In genomic region chr14:71242237-71242748, GRCh38 we compare ENCODE assay signal across 13 cellular contexts.
DNase-seq lines count a peak whose midpoint lies in the region; ATAC-seq and TF ChIP-seq lines count a peak whose summit lies in the region.
"Had no signal": no experiment of that assay in that cellular context is flagged by ENCODE, and none has a peak within 500 bp of the region (broad histone marks: within the 10 kb centered on the region; RNA-seq: fewer than 3 reads in every experiment).

No MANE protein-coding gene starts in this region.

- no peaks in the 10 kb centered on the region for H3K9me3 ChIP-seq in IMR-90 (ENCODE audit: control insufficient read depth, insufficient read depth, low read length)
- peaks cover 2% of the 10 kb centered on the region for H3K9me3 ChIP-seq in mesodermal cell (ENCODE audit: control insufficient read depth, low read length)
- H3K9me3 ChIP-seq in vagina, result no peaks in the 10 kb centered on the region

- H2AK9ac ChIP-seq in IMR-90 (replicated peaks; ENCODE audit: low read depth, low read length, poor library complexity), result peak overlapping the region; percentile 21

- H3K4ac ChIP-seq in IMR-90 (ENCODE audit: low read depth, low read length), result peak overlapping the region; percentile 73

- H3K36me3 ChIP-seq in IMR-90 (ENCODE audit: control insufficient read depth, insufficient read depth, low read length) (no peaks in the 10 kb centered on the region), mesodermal cell (ENCODE audit: control insufficient read depth, insufficient read depth, low read length) (no peaks in the 10 kb centered on the region), vagina (no peaks in the 10 kb centered on the region)

- peak overlapping the region; percentile 14; the same call in 1 of the 2 replicates for H2AK5ac ChIP-seq in IMR-90 (ENCODE audit: low read depth, low read length)

- no peak for TF ChIP-seq POLR2A in IMR-90 (IDR thresholded peaks at IDR 0.05; ENCODE audit: low read depth, low read length)
- TF ChIP-seq POLR2A in vagina (IDR thresholded peaks at IDR 0.05), result no peak

- peak overlapping the region; percentile 86 for H3K23ac ChIP-seq in IMR-90 (ENCODE audit: low read depth, low read length)

- H4K5ac ChIP-seq in IMR-90 (ENCODE audit: low read depth, low read length), result peak overlapping the region; percentile 90

- H2AFZ ChIP-seq in IMR-90 (replicated peaks; ENCODE audit: low read length, poor library complexity), result peak overlapping the region; percentile 77

- WGBS in IMR-90 (ENCODE audit: extremely low coverage in 2 of 2, insufficient read length in 1 of 2), 2 experiments, result no CpG with 5 or more reads among the region's 4 CpGs
- WGBS in mesodermal cell (ENCODE audit: insufficient coverage in 2 of 2), 2 experiments, result 79 to 88% methylated on average over 3 to 4 of the region's 4 CpGs

- H3K4me1 ChIP-seq in IMR-90 (ENCODE audit: control insufficient read depth, insufficient read depth, low read length) (peaks cover 32% of the 10 kb centered on the region), mesodermal cell (ENCODE audit: control insufficient read depth, insufficient read depth, low read length, poor library complexity, severe bottlenecking) (peaks cover 13% of the 10 kb centered on the region), vagina (no peaks in the 10 kb centered on the region)

- H2BK20ac ChIP-seq in IMR-90 (ENCODE audit: low read depth, low read length), result peak overlapping the region; percentile 89

- H2BK15ac ChIP-seq in IMR-90 (ENCODE audit: low read depth, low read length), result peak overlapping the region; percentile 61; the same call in 2 of the 3 replicates

- peak overlapping the region; percentile 83 for H4K91ac ChIP-seq in IMR-90 (ENCODE audit: insufficient read depth, low read depth, low read length)

- DNase-seq in AG04449 (ENCODE audit: low read depth, low spot score) (peak; percentile 84), IMR-90 (peak; percentile 78), COR-L47 (lab: John Stamatoyannopoulos, UW) (no peak), NCI-H69 (lab: John Stamatoyannopoulos, UW) (no peak), vagina (ENCODE audit: extremely low spot score in 2 of 2) (no peak)
- DNase-seq: activated gamma-delta T cell, KBM-7, NCI-H1930, T-cell, trophoblast cell had no signal

- peak overlapping the region; percentile 72 for H3K4me2 ChIP-seq in IMR-90 (ENCODE audit: low read depth, low read length)

- no peaks in the 10 kb centered on the region for H4K20me1 ChIP-seq in IMR-90 (ENCODE audit: insufficient read depth, low read length)

- H3K18ac ChIP-seq in IMR-90 (ENCODE audit: low read depth, low read length), result peak overlapping the region; percentile 100

- H3K9me1 ChIP-seq in IMR-90 (ENCODE audit: insufficient read depth, low read length), result peaks cover 10% of the 10 kb centered on the region

- no peak overlapping the region for H3K4me3 ChIP-seq in AG04449 (ENCODE audit: low read depth, low read length)
- H3K4me3 ChIP-seq in IMR-90 (ENCODE audit: insufficient read depth, low read depth, low read length), result no peak overlapping the region
- H3K4me3 ChIP-seq in mesodermal cell (ENCODE audit: extremely low read depth, insufficient read depth, low read length, poor library complexity, severe bottlenecking), result no peak overlapping the region
- no peak overlapping the region for H3K4me3 ChIP-seq in vagina

- peak overlapping the region; percentile 42; the same call in 1 of the 2 replicates for H3K9ac ChIP-seq in IMR-90 (ENCODE audit: low read depth, low read length)

- in situ Hi-C loops in IMR-90 (cut with MboI; ENCODE audit: low sequenced_read_pairs), result no loop called here

- H3K27ac ChIP-seq in IMR-90 (ENCODE audit: insufficient read depth, low read length) (peak overlapping the region; percentile 99), cingulate gyrus (ENCODE audit: low read depth, low read length) (peak overlapping the region; percentile 72), mesodermal cell (ENCODE audit: low read depth, low read length, severe bottlenecking) (peak overlapping the region; percentile 64), vagina (no peak overlapping the region)

- peak overlapping the region; percentile 75 to 86; a peak in 3 of 4 replicates for H4K8ac ChIP-seq in IMR-90 (ENCODE audit: low read depth in 2 of 2, low read length in 2 of 2)

- H2BK5ac ChIP-seq in IMR-90 (ENCODE audit: low read depth, low read length, poor library complexity, severe bottlenecking), result peak overlapping the region; percentile 100

- no peak for TF ChIP-seq RAD21 in IMR-90 (IDR thresholded peaks at IDR 0.05; ENCODE audit: low read length)

- POLR2A ChIA-PET in AG04449 (lab: Yijun Ruan, JAX), result interaction anchor here (0.8 to 1.8 kb wide), 3 partner anchors 15 to 100 kb away, joined by 3 to 8 read pairs (median 3); partner anchors contain the start of gene SIPA1L1
- POLR2A ChIA-PET in IMR-90 (lab: Charles Lee; ENCODE audit: unreplicated experiment), result no interaction called here

- no peaks in the 10 kb centered on the region for H3K79me1 ChIP-seq in IMR-90 (ENCODE audit: low read depth in 1 of 2, low read length in 2 of 2)

- no peaks in the 10 kb centered on the region for H3K27me3 ChIP-seq in IMR-90 (ENCODE audit: control insufficient read depth, insufficient read depth, low read length)
- no peaks in the 10 kb centered on the region for H3K27me3 ChIP-seq in vagina

- H3K56ac ChIP-seq in IMR-90 (ENCODE audit: extremely low read depth, insufficient read depth, low read length), result peak overlapping the region; percentile 44; the same call in 1 of the 2 replicates

- TF ChIP-seq CTCF in AG04449 (IDR thresholded peaks at IDR 0.05; ENCODE audit: insufficient read depth, low read length, missing control alignments) (no peak), IMR-90 (conservative IDR thresholded peaks at IDR 0.05; ENCODE audit: low read depth, low read length) (no peak), vagina (IDR thresholded peaks at IDR 0.05) (no peak)

- ATAC-seq in IMR-90 (ENCODE audit: low read depth), result peak; percentile 72
- ATAC-seq in GM18907 (IDR thresholded peaks at IDR 0.05; ENCODE audit: unreplicated experiment), result no peak
- ATAC-seq: T-cell had no signal

- intact Hi-C loops in IMR-90 (cut with micrococcal nuclease), result no loop called here
- intact Hi-C loops in vagina (cut with DNase I), result no loop called here

- peak overlapping the region; percentile 82 for H3K14ac ChIP-seq in IMR-90 (replicated peaks; ENCODE audit: low read depth, low read length)

- CTCF ChIA-PET in AG04449 (lab: Yijun Ruan, JAX), result interaction anchor here (1.2 to 1.4 kb wide), 2 partner anchors 16 to 509 kb away, joined by 3 read pairs; no protein-coding TSS in a partner anchor
- CTCF ChIA-PET in IMR-90 (lab: Yijun Ruan, JAX), result interaction anchor here (1.0 kb wide), 1 partner anchor 8 kb away, joined by 3 read pairs; no protein-coding TSS in a partner anchor

- no TSS peak for BruUV-seq in IMR-90 (replicated peaks; lab: Mats Ljungman, UMichigan)

- dilution Hi-C loops in IMR-90 (cut with HindIII; ENCODE audit: low sequenced_read_pairs, unreplicated experiment), result no loop called here

- peak overlapping the region; percentile 88 for H2BK120ac ChIP-seq in IMR-90 (ENCODE audit: low read depth, low read length)

TF ChIP-seq in IMR-90, 13 proteins besides CTCF, POLR2A, EP300 and RAD21:
- TF ChIP-seq CEBPB (IDR thresholded peaks at IDR 0.05; ENCODE audit: low read depth, low read length), result no peak
- TF ChIP-seq CHD1 (IDR thresholded peaks at IDR 0.05; ENCODE audit: low read depth, low read length), result no peak
- TF ChIP-seq USF2 (IDR thresholded peaks at IDR 0.05; ENCODE audit: low read depth, low read length), result peak; percentile 14; the same call in 1 of the 2 replicates
- TF ChIP-seq RFX5 (IDR thresholded peaks at IDR 0.05; ENCODE audit: low read depth, low read length), result peak; percentile 80
- peak; percentile 92 for TF ChIP-seq BHLHE40 (IDR thresholded peaks at IDR 0.05; ENCODE audit: low read depth, low read length)
- TF ChIP-seq RCOR1 (IDR thresholded peaks at IDR 0.05; ENCODE audit: insufficient replicate concordance, low read length), result no peak
- TF ChIP-seq NFE2L2 (IDR thresholded peaks at IDR 0.05; ENCODE audit: low read depth, low read length), result no peak
- 0 out of 2 replicates have a peak, but pooled peaks have one; percentile 15 for TF ChIP-seq MAZ (IDR thresholded peaks at IDR 0.05; ENCODE audit: borderline replicate concordance, low read depth, low read length)
TF ChIP-seq in IMR-90: peak in this region for 4.

Comparison
In these comparisons a context has a peak if more than half of its experiments do, and no peak if none do; other contexts are left out.
1. DNase-seq: peak in AG04449 (single experiment) and IMR-90 (single experiment); none in COR-L47 (single experiment), NCI-H69 (single experiment) and vagina (0 of 2).